In genomic region chr16:11175850-11176341, GRCh38 we compare ENCODE assay signal across 10 cellular contexts.
DNase-seq lines count a peak whose midpoint lies in the region; ATAC-seq and TF ChIP-seq lines count a peak whose summit lies in the region.
"Had no signal": no experiment of that assay in that cellular context is flagged by ENCODE, and none has a peak within 500 bp of the region (broad histone marks: within the 10 kb centered on the region; RNA-seq: fewer than 3 reads in every experiment).

No MANE protein-coding gene starts in this region.

- no peak for TF ChIP-seq POLR2A in GM18505 (IDR thresholded peaks at IDR 0.05; ENCODE audit: borderline replicate concordance, extremely low read depth, insufficient read depth, insufficient read length)

- intact Hi-C loops in Caco-2 (cut with micrococcal nuclease; ENCODE audit: unreplicated experiment) = no loop called here

- H3K9me3 Mint-ChIP-seq in memory B cell (no peaks in the 10 kb centered on the region), Caco-2 (ENCODE audit: unreplicated experiment) (no peaks in the 10 kb centered on the region)

- peak; percentile 61 for ATAC-seq in GM18505 (IDR thresholded peaks at IDR 0.05; ENCODE audit: unreplicated experiment)
- ATAC-seq in GM21390 (IDR thresholded peaks at IDR 0.05; ENCODE audit: unreplicated experiment) = peak; percentile 64
- peak; percentile 42 for ATAC-seq in HG03521 (IDR thresholded peaks at IDR 0.05; ENCODE audit: unreplicated experiment)
- no peak for ATAC-seq in memory B cell (ENCODE audit: low read depth)
- no peak for ATAC-seq in GM19328 (IDR thresholded peaks at IDR 0.05; ENCODE audit: unreplicated experiment)
- no peak for ATAC-seq in HG03571 (IDR thresholded peaks at IDR 0.05; ENCODE audit: unreplicated experiment)
- no peak for ATAC-seq in esophagus mucosa

- H3K27ac Mint-ChIP-seq in memory B cell (peak overlapping the region; percentile 38), Caco-2 (ENCODE audit: unreplicated experiment) (no peak overlapping the region)

- H3K36me3 Mint-ChIP-seq in memory B cell (peaks cover 42% of the 10 kb centered on the region), Caco-2 (ENCODE audit: insufficient read depth, unreplicated experiment) (peaks cover 10% of the 10 kb centered on the region)

- peaks cover 26% of the 10 kb centered on the region for H3K4me1 Mint-ChIP-seq in memory B cell
- no peaks in the 10 kb centered on the region for H3K4me1 Mint-ChIP-seq in Caco-2 (ENCODE audit: low read depth, unreplicated experiment)

- POLR2A ChIA-PET in Caco-2 (lab: Charles Lee) = no interaction called here

- no TSS peak for BruUV-seq in Caco-2 (replicated peaks; lab: Mats Ljungman, UMichigan)

- H3K4me1 ChIP-seq in Caco-2 = no peaks in the 10 kb centered on the region

- no peak for DNase-seq in memory B cell (ENCODE audit: low spot score in 2 of 2)
- DNase-seq in Caco-2 = no peak
- DNase-seq: erythroblast, mesenchymal stem cell had no signal

- H3K27me3 ChIP-seq in Caco-2 (replicated peaks; ENCODE audit: control insufficient read depth, insufficient read depth, low read length) = no peaks in the 10 kb centered on the region

- H3K27me3 Mint-ChIP-seq in memory B cell (no peaks in the 10 kb centered on the region), Caco-2 (ENCODE audit: insufficient read depth, unreplicated experiment) (no peaks in the 10 kb centered on the region)

- H3K36me3 ChIP-seq in Caco-2 (ENCODE audit: control insufficient read depth, insufficient read depth, low read length) = no peaks in the 10 kb centered on the region

- no peak overlapping the region for H3K4me3 Mint-ChIP-seq in memory B cell
- H3K4me3 Mint-ChIP-seq in Caco-2 (ENCODE audit: unreplicated experiment) = no peak overlapping the region

- no peaks in the 10 kb centered on the region for H3K9me3 ChIP-seq in Caco-2

- CTCF ChIA-PET in Caco-2 (lab: Charles Lee) = no interaction called here

- TF ChIP-seq CTCF in Caco-2 (IDR thresholded peaks at IDR 0.05; ENCODE audit: insufficient read depth in 1 of 2, low read depth in 1 of 2, low read length in 1 of 2, severe bottlenecking in 1 of 2, unreplicated experiment in 1 of 2) = no peak

- no peak overlapping the region for H3K4me3 ChIP-seq in Caco-2 (ENCODE audit: low read depth, low read length)

Comparison
In these comparisons a context has a peak if more than half of its experiments do, and no peak if none do; other contexts are left out.
1. ATAC-seq: peak in GM18505 (single experiment), GM21390 (single experiment) and HG03521 (single experiment); none in memory B cell (single experiment), GM19328 (single experiment), HG03571 (single experiment) and esophagus mucosa (single experiment).